ENCODE assay signal across 24 cellular contexts in genomic region chr4:14700083-14700482, GRCh38.
"Had no signal": no experiment of that assay in that cellular context is flagged by ENCODE, and none has a peak within 500 bp of the region (broad histone marks: within the 10 kb centered on the region; RNA-seq: fewer than 3 reads in every experiment).

No MANE protein-coding gene starts in this region.

- H3K27me3 ChIP-seq: dorsolateral prefrontal cortex, esophagus muscularis mucosa, hepatocyte, spleen, testis, tibial nerve, upper lobe of right lung, vagina had no signal

- H3K9me3 ChIP-seq: esophagus muscularis mucosa, psoas muscle, spleen, testis, tibial nerve, upper lobe of right lung, vagina had no signal

- FAIRE-seq: endometrium, kidney had no signal

- H3K4me2 ChIP-seq: hepatocyte had no signal

- H3K27ac ChIP-seq: dorsolateral prefrontal cortex, esophagus muscularis mucosa, hepatocyte, psoas muscle, spleen, testis, tibial nerve, upper lobe of right lung, vagina had no signal

- H3K4me3 ChIP-seq: dorsolateral prefrontal cortex, esophagus muscularis mucosa, hepatocyte, psoas muscle, spleen, testis, tibial nerve, upper lobe of right lung, vagina had no signal

- H3K4me1 ChIP-seq: psoas muscle, spleen, testis had no signal

- ATAC-seq: left cardiac atrium; psoas muscle; sciatic nerve; stimulated activated memory B cell treated with anti-CD40 and anti-IgM and Interleukin-4, amounts not matched to agents 10 μg/mL and 1 μg/mL and 100 μg/mL, for 72 hours; stimulated activated naive CD8-positive, alpha-beta T cell treated with anti-CD3 and anti-CD28 coated beads, Interleukin-15, amount 100 ng/mL, for 72 hours; upper lobe of right lung had no signal

- DNase-seq: cortex of kidney; dorsolateral prefrontal cortex; effector CD8-positive, alpha-beta T cell; foreskin melanocyte; kidney; left cardiac atrium; mesendoderm; naive B cell; psoas muscle; retina; spleen; stimulated activated CD4-positive, alpha-beta T cell treated with anti-CD3 and anti-CD28 coated beads, Interleukin-15, amount 100 ng/mL, for 24 hours; stimulated activated CD4-positive, alpha-beta T cell treated with anti-CD3 and anti-CD28 coated beads, Interleukin-1b, Interleukin-23, amount 100 ng/mL, for 48 hours; stimulated activated CD4-positive, alpha-beta T cell treated with anti-CD3 and anti-CD28 coated beads, Interleukin-4, amount 100 ng/mL, for 24 hours; stimulated activated naive CD8-positive, alpha-beta T cell treated with anti-CD3 and anti-CD28 coated beads, Interleukin-15, amount 100 ng/mL, for 72 hours; testis; upper lobe of right lung had no signal

- H2AFZ ChIP-seq: hepatocyte had no signal

- H3K79me2 ChIP-seq: hepatocyte had no signal

- H3K36me3 ChIP-seq: esophagus muscularis mucosa, spleen, tibial nerve, upper lobe of right lung, vagina had no signal
